Comparison of ENCODE assay signal across 18 cellular contexts in the genomic region with DNA sequence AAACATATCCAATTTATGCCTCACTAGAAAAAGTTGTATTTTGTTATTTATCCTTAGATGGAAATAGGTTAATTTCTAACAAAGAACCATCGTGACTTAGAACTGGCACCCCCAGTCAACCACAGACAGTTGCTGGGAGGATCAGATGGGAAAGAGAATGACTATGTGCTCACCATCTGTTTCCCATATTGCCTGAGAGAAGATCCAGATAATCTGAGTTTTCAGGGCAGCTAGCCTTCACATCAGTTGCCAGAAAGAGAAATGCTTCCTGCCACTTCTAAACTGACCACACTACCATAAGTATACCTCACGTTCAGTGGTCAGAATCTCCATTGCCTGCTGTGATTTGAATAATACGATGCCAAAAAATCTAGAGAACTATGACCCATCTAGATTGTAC. TPM values are rescaled to one million over a fixed set of nuclear protein-coding genes. Genes with fewer than 3 reads are reported as not detected.
DNase-seq lines count a peak whose midpoint lies in the region; ATAC-seq and TF ChIP-seq lines count a peak whose summit lies in the region.
"Had no signal": no experiment of that assay in that cellular context is flagged by ENCODE, and none has a peak within 500 bp of the region (broad histone marks: within the 10 kb centered on the region; RNA-seq: fewer than 3 reads in every experiment).

No MANE protein-coding gene starts in this region.

- intact Hi-C loops in natural killer cell (cut with micrococcal nuclease) = no loop called here
- intact Hi-C loops in Right ventricle myocardium superior (cut with DNase I) = no loop called here

- H3K27ac Mint-ChIP-seq in natural killer cell = peak overlapping the region; percentile 36 to 83
- no peak overlapping the region for H3K27ac Mint-ChIP-seq in natural killer cell treated with Interleukin-12 subunit alpha and Interleukin-12 subunit beta and Interleukin-15 and Interleukin-18, amount 100 ng/mL, for 72 hours
- H3K27ac Mint-ChIP-seq: activated naive CD8-positive, alpha-beta T cell treated with anti-CD3 and anti-CD28 coated beads for 36 hours; activated T-helper 17 cell treated with anti-CD3 and anti-CD28 coated beads, Interleukin-2, amount 50 U/mL, for 72 hours had no signal

- H3K9me3 Mint-ChIP-seq in natural killer cell = no peaks in the 10 kb centered on the region
- H3K9me3 Mint-ChIP-seq in natural killer cell treated with Interleukin-12 subunit alpha and Interleukin-12 subunit beta and Interleukin-15 and Interleukin-18, amount 100 ng/mL, for 72 hours = no peaks in the 10 kb centered on the region
- H3K9me3 Mint-ChIP-seq: activated naive CD8-positive, alpha-beta T cell treated with anti-CD3 and anti-CD28 coated beads for 36 hours; activated T-helper 17 cell treated with anti-CD3 and anti-CD28 coated beads, Interleukin-2, amount 50 U/mL, for 72 hours; CD14-positive monocyte had no signal

- ATAC-seq in natural killer cell = no peak
- ATAC-seq in natural killer cell treated with Interleukin-12 subunit alpha and Interleukin-12 subunit beta and Interleukin-15 and Interleukin-18, amount 100 ng/mL, for 72 hours = no peak
- no peak for ATAC-seq in GM19455 (IDR thresholded peaks at IDR 0.05; ENCODE audit: unreplicated experiment)
- no peak for ATAC-seq in Right ventricle myocardium superior (ENCODE audit: poor library complexity)
- ATAC-seq: activated T-helper 17 cell treated with anti-CD3 and anti-CD28 coated beads, Interleukin-2, amount 50 U/mL, for 72 hours; right lobe of liver had no signal

- DNase-seq in natural killer cell (no peak), OCI-M1 (lab: John Stamatoyannopoulos, UW) (peak; percentile 37), fibroblast of mammary gland (ENCODE audit: low read depth) (peak; percentile 78), superior temporal gyrus (ENCODE audit: extremely low spot score) (peak; percentile 25), Right ventricle myocardium superior (no peak)
- DNase-seq in natural killer cell treated with Interleukin-12 subunit alpha and Interleukin-12 subunit beta and Interleukin-15 and Interleukin-18, amount 100 ng/mL, for 72 hours (ENCODE audit: low spot score) = no peak
- no peak for DNase-seq in central memory CD4-positive, alpha-beta T cell
- DNase-seq: activated CD4-positive, alpha-beta T cell treated with anti-CD3 and anti-CD28 coated beads for 4 hours; activated naive CD8-positive, alpha-beta T cell treated with anti-CD3 and anti-CD28 coated beads for 36 hours; foreskin melanocyte; KG1; MV-4-11; NCI-H187 treated with DMSO at 0.1 percent for 48 hours; right lobe of liver; testis had no signal

- H3K4me3 Mint-ChIP-seq in natural killer cell = no peak overlapping the region
- no peak overlapping the region for H3K4me3 Mint-ChIP-seq in natural killer cell treated with Interleukin-12 subunit alpha and Interleukin-12 subunit beta and Interleukin-15 and Interleukin-18, amount 100 ng/mL, for 72 hours
- H3K4me3 Mint-ChIP-seq: activated naive CD8-positive, alpha-beta T cell treated with anti-CD3 and anti-CD28 coated beads for 36 hours; activated T-helper 17 cell treated with anti-CD3 and anti-CD28 coated beads, Interleukin-2, amount 50 U/mL, for 72 hours; CD14-positive monocyte had no signal

- no peak overlapping the region for H3K4me3 ChIP-seq in fibroblast of mammary gland (ENCODE audit: control insufficient read depth, low read depth, low read length)
- H3K4me3 ChIP-seq: right lobe of liver, testis had no signal

- peaks cover 43 to 47% of the 10 kb centered on the region in 2 donors for H3K4me1 Mint-ChIP-seq in natural killer cell
- H3K4me1 Mint-ChIP-seq in natural killer cell treated with Interleukin-12 subunit alpha and Interleukin-12 subunit beta and Interleukin-15 and Interleukin-18, amount 100 ng/mL, for 72 hours (ENCODE audit: low read depth in 2 of 2) = peaks cover 35 to 37% of the 10 kb centered on the region in 2 donors

- no peaks in the 10 kb centered on the region for H3K27me3 Mint-ChIP-seq in natural killer cell (ENCODE audit: low read depth in 2 of 2)
- no peaks in the 10 kb centered on the region for H3K27me3 Mint-ChIP-seq in natural killer cell treated with Interleukin-12 subunit alpha and Interleukin-12 subunit beta and Interleukin-15 and Interleukin-18, amount 100 ng/mL, for 72 hours
- H3K27me3 Mint-ChIP-seq: activated naive CD8-positive, alpha-beta T cell treated with anti-CD3 and anti-CD28 coated beads for 36 hours; activated T-helper 17 cell treated with anti-CD3 and anti-CD28 coated beads, Interleukin-2, amount 50 U/mL, for 72 hours had no signal

- TF ChIP-seq CTCF in natural killer cell (IDR thresholded peaks at IDR 0.05) = no peak
- no peak for TF ChIP-seq CTCF in fibroblast of mammary gland (conservative IDR thresholded peaks at IDR 0.05; ENCODE audit: control insufficient read depth, insufficient read depth, low read depth, low read length)

- no peaks in the 10 kb centered on the region for H3K36me3 Mint-ChIP-seq in natural killer cell
- no peaks in the 10 kb centered on the region for H3K36me3 Mint-ChIP-seq in natural killer cell treated with Interleukin-12 subunit alpha and Interleukin-12 subunit beta and Interleukin-15 and Interleukin-18, amount 100 ng/mL, for 72 hours

RNA-seq across cellular contexts. Expression of a gene that starts 28.4 kb away (rescaled TPM):
- total RNA-seq in natural killer cell (1 to 10 TPM; 5.0 to 5.7 (median 5.4) TPM), Right ventricle myocardium superior (1.5 TPM)
- total RNA-seq in natural killer cell treated with Interleukin-12 subunit alpha and Interleukin-12 subunit beta and Interleukin-15 and Interleukin-18, amount 100 ng/mL, for 72 hours = 1 to 10 TPM in 1 of 2 donors, under 1 TPM in 1; 0.31 to 2.3 TPM

Comparison
In these comparisons a context has a peak if more than half of its experiments do, and no peak if none do; other contexts are left out.
1. H3K27ac Mint-ChIP-seq: peak in natural killer cell (2 of 2); none in natural killer cell treated with Interleukin-12 subunit alpha and Interleukin-12 subunit beta and Interleukin-15 and Interleukin-18, amount 100 ng/mL, for 72 hours (0 of 2).
2. DNase-seq: peak in OCI-M1 (single experiment), fibroblast of mammary gland (single experiment) and superior temporal gyrus (single experiment); none in natural killer cell (single experiment), natural killer cell treated with Interleukin-12 subunit alpha and Interleukin-12 subunit beta and Interleukin-15 and Interleukin-18, amount 100 ng/mL, for 72 hours (single experiment), central memory CD4-positive, alpha-beta T cell (single experiment) and Right ventricle myocardium superior (single experiment).